Comparison of ENCODE assay signal across 11 cellular contexts in genomic region chr9:109198736-109199384, GRCh38. TPM values are rescaled to one million over a fixed set of nuclear protein-coding genes. Genes with fewer than 3 reads are reported as not detected.
DNase-seq lines count a peak whose midpoint lies in the region; FAIRE-seq and TF ChIP-seq lines count a peak whose summit lies in the region.
"Had no signal": no experiment of that assay in that cellular context is flagged by ENCODE, and none has a peak within 500 bp of the region (broad histone marks: within the 10 kb centered on the region; RNA-seq: fewer than 3 reads in every experiment).

No MANE protein-coding gene starts in this region.

- no peaks in the 10 kb centered on the region for H3K36me3 Mint-ChIP-seq in activated CD4-positive, alpha-beta memory T cell treated with anti-CD3 and anti-CD28 coated beads for 36 hours
- no peaks in the 10 kb centered on the region for H3K36me3 Mint-ChIP-seq in activated CD4-positive, alpha-beta memory T cell treated with anti-CD3 and anti-CD28 coated beads, Interleukin-2, amount 10 ng/mL, durations not matched to agents 7 days and 5 days (ENCODE audit: low read depth)

- CTCF ChIA-PET in activated CD4-positive, alpha-beta memory T cell treated with anti-CD3 and anti-CD28 coated beads for 36 hours (lab: Charles Lee), result interaction anchor here (0.7 to 1.4 kb wide), 2 partner anchors 16 to 81 kb away, joined by 4 read pairs; no protein-coding TSS in a partner anchor
- CTCF ChIA-PET in activated CD4-positive, alpha-beta memory T cell treated with anti-CD3 and anti-CD28 coated beads, Interleukin-2, amount 10 ng/mL, durations not matched to agents 7 days and 5 days (lab: Charles Lee), result interaction anchor here (0.6 to 0.9 kb wide), 3 partner anchors 125 to 492 kb away, joined by 3 to 5 read pairs (median 3); no protein-coding TSS in a partner anchor

- FAIRE-seq in bronchial epithelial cell (lab: Jason Lieb, UNC) (no peak), small intestine (lab: Jason Lieb, UNC) (no peak)

- WGBS in small intestine, 3 donors, result 46 to 61% (median 50%) methylated on average over 6 of the region's 6 CpGs

- no peak overlapping the region for H3K4me3 Mint-ChIP-seq in activated CD4-positive, alpha-beta memory T cell treated with anti-CD3 and anti-CD28 coated beads for 36 hours
- H3K4me3 Mint-ChIP-seq in activated CD4-positive, alpha-beta memory T cell treated with anti-CD3 and anti-CD28 coated beads, Interleukin-2, amount 10 ng/mL, durations not matched to agents 7 days and 5 days, result no peak overlapping the region

- H3K4me1 Mint-ChIP-seq in activated CD4-positive, alpha-beta memory T cell treated with anti-CD3 and anti-CD28 coated beads for 36 hours (ENCODE audit: low read depth), result no peaks in the 10 kb centered on the region
- no peaks in the 10 kb centered on the region for H3K4me1 Mint-ChIP-seq in activated CD4-positive, alpha-beta memory T cell treated with anti-CD3 and anti-CD28 coated beads, Interleukin-2, amount 10 ng/mL, durations not matched to agents 7 days and 5 days

- DNase-seq in activated CD4-positive, alpha-beta memory T cell treated with anti-CD3 and anti-CD28 coated beads for 36 hours, result peak; percentile 11
- DNase-seq in activated CD4-positive, alpha-beta memory T cell treated with anti-CD3 and anti-CD28 coated beads, Interleukin-2, amount 10 ng/mL, durations not matched to agents 7 days and 5 days, result no peak
- DNase-seq in bronchial epithelial cell (ENCODE audit: low read depth) (no peak), small intestine (peak; percentile 37), dedifferentiated amniotic fluid mesenchymal stem cell (ENCODE audit: extremely low spot score) (no peak), SIG-M5 (lab: John Stamatoyannopoulos, UW) (no peak), NCI-H748 (lab: John Stamatoyannopoulos, UW; ENCODE audit: unreplicated experiment) (no peak)
- DNase-seq: GDM1, glutamatergic neuron, NCI-H1694 had no signal

- no peak overlapping the region for H2AFZ ChIP-seq in KMS-11 (ENCODE audit: low read depth)

- H3K9me3 ChIP-seq in small intestine (ENCODE audit: control insufficient read depth, low read depth), result no peaks in the 10 kb centered on the region

- H3K27me3 ChIP-seq in KMS-11 (ENCODE audit: insufficient read depth, low read depth), result no peaks in the 10 kb centered on the region
- H3K27me3 ChIP-seq in bronchial epithelial cell (ENCODE audit: control insufficient read depth, insufficient read depth, low read length), result no peaks in the 10 kb centered on the region
- H3K27me3 ChIP-seq in small intestine (ENCODE audit: control insufficient read depth in 2 of 2, insufficient read depth in 2 of 2, low read length in 2 of 2), result peaks cover 0 to 3% of the 10 kb centered on the region in 2 donors

- H3K36me3 ChIP-seq in KMS-11 (ENCODE audit: insufficient read depth) (no peaks in the 10 kb centered on the region), bronchial epithelial cell (ENCODE audit: control insufficient read depth, insufficient read depth, low read length) (no peaks in the 10 kb centered on the region), small intestine (ENCODE audit: control insufficient read depth in 2 of 2, insufficient read depth in 2 of 2, low read length in 2 of 2) (no peaks in the 10 kb centered on the region)

- H3K9ac ChIP-seq in KMS-11, result no peak overlapping the region

- no peak overlapping the region for H3K4me2 ChIP-seq in KMS-11

- intact Hi-C loops in activated CD4-positive, alpha-beta memory T cell treated with anti-CD3 and anti-CD28 coated beads for 36 hours (cut with micrococcal nuclease), result no loop called here

- H3K4me3 ChIP-seq in KMS-11 (IDR thresholded peaks at IDR 0.05; ENCODE audit: insufficient read depth, low read depth, low read length) (no peak overlapping the region), bronchial epithelial cell (ENCODE audit: low read depth, low read length) (no peak overlapping the region), small intestine (ENCODE audit: low read depth in 1 of 2, low read length in 2 of 2) (no peak overlapping the region)

- no peak overlapping the region for H3K27ac ChIP-seq in KMS-11
- no peak overlapping the region for H3K27ac ChIP-seq in small intestine (ENCODE audit: low read depth in 1 of 2, low read length in 1 of 2)

- no peaks in the 10 kb centered on the region for H4K20me1 ChIP-seq in KMS-11 (ENCODE audit: insufficient read depth)

- TF ChIP-seq CTCF in KMS-11 (conservative IDR thresholded peaks at IDR 0.05; ENCODE audit: low read depth, low read length) (peak; percentile 32; the same call in 1 of the 2 replicates), bronchial epithelial cell (IDR thresholded peaks at IDR 0.05; ENCODE audit: insufficient read depth, low read length, severe bottlenecking) (peak; percentile 19)

- POLR2A ChIA-PET in activated CD4-positive, alpha-beta memory T cell treated with anti-CD3 and anti-CD28 coated beads for 36 hours (lab: Charles Lee), result no interaction called here
- POLR2A ChIA-PET in activated CD4-positive, alpha-beta memory T cell treated with anti-CD3 and anti-CD28 coated beads, Interleukin-2, amount 10 ng/mL, durations not matched to agents 7 days and 5 days (lab: Charles Lee), result no interaction called here

- peaks cover 2% of the 10 kb centered on the region for H3K27me3 Mint-ChIP-seq in activated CD4-positive, alpha-beta memory T cell treated with anti-CD3 and anti-CD28 coated beads for 36 hours
- H3K27me3 Mint-ChIP-seq in activated CD4-positive, alpha-beta memory T cell treated with anti-CD3 and anti-CD28 coated beads, Interleukin-2, amount 10 ng/mL, durations not matched to agents 7 days and 5 days, result peaks cover 7% of the 10 kb centered on the region

- H3K79me2 ChIP-seq in KMS-11 (ENCODE audit: insufficient read depth, low read depth), result no peaks in the 10 kb centered on the region

- H3K27ac Mint-ChIP-seq in activated CD4-positive, alpha-beta memory T cell treated with anti-CD3 and anti-CD28 coated beads for 36 hours, result no peak overlapping the region
- no peak overlapping the region for H3K27ac Mint-ChIP-seq in activated CD4-positive, alpha-beta memory T cell treated with anti-CD3 and anti-CD28 coated beads, Interleukin-2, amount 10 ng/mL, durations not matched to agents 7 days and 5 days

- H3K9me3 Mint-ChIP-seq in activated CD4-positive, alpha-beta memory T cell treated with anti-CD3 and anti-CD28 coated beads for 36 hours, result no peaks in the 10 kb centered on the region
- no peaks in the 10 kb centered on the region for H3K9me3 Mint-ChIP-seq in activated CD4-positive, alpha-beta memory T cell treated with anti-CD3 and anti-CD28 coated beads, Interleukin-2, amount 10 ng/mL, durations not matched to agents 7 days and 5 days

- H3K4me1 ChIP-seq in KMS-11 (ENCODE audit: low read depth, poor library complexity, severe bottlenecking) (no peaks in the 10 kb centered on the region), small intestine (ENCODE audit: control insufficient read depth in 2 of 2, insufficient read depth in 1 of 2, low read depth in 1 of 2, low read length in 1 of 2) (no peaks in the 10 kb centered on the region)

RNA-seq across cellular contexts. Expression of gene FRRS1L, which starts 31.8 kb away (rescaled TPM):
- total RNA-seq in activated CD4-positive, alpha-beta memory T cell treated with anti-CD3 and anti-CD28 coated beads for 36 hours, result not detected
- not detected for total RNA-seq in activated CD4-positive, alpha-beta memory T cell treated with anti-CD3 and anti-CD28 coated beads, Interleukin-2, amount 10 ng/mL, durations not matched to agents 7 days and 5 days
- under 0.01 TPM in 1 of 2 replicates, not detected in the other for total RNA-seq in bronchial epithelial cell
- polyA plus RNA-seq in small intestine, result under 1 TPM in 2 of 3 donors, not detected in 1; under 0.01 to 0.85 TPM

Comparison
In these comparisons a context has a peak if more than half of its experiments do, and no peak if none do; other contexts are left out.
1. DNase-seq: peak in activated CD4-positive, alpha-beta memory T cell treated with anti-CD3 and anti-CD28 coated beads for 36 hours (single experiment) and small intestine (single experiment); none in activated CD4-positive, alpha-beta memory T cell treated with anti-CD3 and anti-CD28 coated beads, Interleukin-2, amount 10 ng/mL, durations not matched to agents 7 days and 5 days (single experiment), bronchial epithelial cell (single experiment), dedifferentiated amniotic fluid mesenchymal stem cell (single experiment), SIG-M5 (single experiment) and NCI-H748 (single experiment).